Comparison of ENCODE assay signal across 8 cellular contexts in genomic region chr12:12696562-12697383, GRCh38. TPM values are rescaled to one million over a fixed set of nuclear protein-coding genes. Genes with fewer than 3 reads are reported as not detected.
A peak's percentile ranks its signal among the peaks of the same experiment; 100 is the strongest.
DNase-seq lines count a peak whose midpoint lies in the region; ATAC-seq and TF ChIP-seq lines count a peak whose summit lies in the region.

No MANE protein-coding gene starts in this region.

- peak overlapping the region; percentile 46 for H3K4me3 ChIP-seq in BJ (ENCODE audit: low read depth, low read length)
- H3K4me3 ChIP-seq in effector memory CD4-positive, alpha-beta T cell (ENCODE audit: insufficient read depth, low read depth, low read length, poor library complexity, severe bottlenecking) = peak overlapping the region; percentile 52

- peaks cover 5% of the 10 kb centered on the region for H3K4me1 ChIP-seq in effector memory CD4-positive, alpha-beta T cell (ENCODE audit: control insufficient read depth, insufficient read depth, low read length, poor library complexity, severe bottlenecking)

- peak overlapping the region; percentile 95 for H3K4me3 Mint-ChIP-seq in memory B cell

- H3K36me3 ChIP-seq in BJ (ENCODE audit: control insufficient read depth, insufficient read depth, low read length) = no peaks in the 10 kb centered on the region
- H3K36me3 ChIP-seq in effector memory CD4-positive, alpha-beta T cell (ENCODE audit: control insufficient read depth, insufficient read depth, low read length) = no peaks in the 10 kb centered on the region

- no peaks in the 10 kb centered on the region for H3K36me3 Mint-ChIP-seq in memory B cell

- H3K27ac Mint-ChIP-seq in memory B cell = peak overlapping the region; percentile 100

- DNase-seq in BJ (ENCODE audit: low read depth) (peak; percentile 29), NCI-H82 treated with DMSO at 0.1 percent for 48 hours (lab: John Stamatoyannopoulos, UW; ENCODE audit: unreplicated experiment) (peak; percentile 43), memory B cell (ENCODE audit: low spot score in 2 of 2) (peak; percentile 89 to 91)
- peak; percentile 93 for DNase-seq in activated CD8-positive, alpha-beta memory T cell treated with anti-CD3 and anti-CD28 coated beads for 24 hours
- DNase-seq in effector memory CD4-positive, alpha-beta T cell = peak; percentile 82 to 89 (median 84)
- DNase-seq in stimulated activated CD8-positive, alpha-beta memory T cell treated with anti-CD3 and anti-CD28 coated beads, Interleukin-12 subunit alpha, Interleukin-12 subunit beta, amount 100 ng/mL, for 24 hours (ENCODE audit: extremely low read depth) = peak; percentile 80

- no peaks in the 10 kb centered on the region for H3K9me3 Mint-ChIP-seq in memory B cell

- no peaks in the 10 kb centered on the region for H3K9me3 ChIP-seq in effector memory CD4-positive, alpha-beta T cell (ENCODE audit: control insufficient read depth, low read length)

- POLR2A ChIA-PET in BJ (lab: Charles Lee) = interaction anchor here (0.6 kb wide), 2 partner anchors 24 to 368 kb away, joined by 4 to 17 read pairs; no protein-coding TSS in a partner anchor

- no peaks in the 10 kb centered on the region for H3K27me3 Mint-ChIP-seq in memory B cell

- peaks cover 30% of the 10 kb centered on the region for H3K4me1 Mint-ChIP-seq in memory B cell

- peak overlapping the region; percentile 93 for H3K27ac ChIP-seq in effector memory CD4-positive, alpha-beta T cell (ENCODE audit: insufficient read depth, low read length, poor library complexity, severe bottlenecking)

- ATAC-seq in GM19372 (IDR thresholded peaks at IDR 0.05; ENCODE audit: low read depth, unreplicated experiment) (peak; percentile 64), HG03520 (IDR thresholded peaks at IDR 0.05; ENCODE audit: unreplicated experiment) (peak; percentile 50), memory B cell (ENCODE audit: low read depth) (peak; percentile 83)

- H3K27me3 ChIP-seq in BJ (ENCODE audit: control insufficient read depth, insufficient read depth, low read length) = no peaks in the 10 kb centered on the region
- no peaks in the 10 kb centered on the region for H3K27me3 ChIP-seq in effector memory CD4-positive, alpha-beta T cell (replicated peaks; ENCODE audit: control insufficient read depth, insufficient read depth, low read length, poor library complexity, severe bottlenecking)

- CTCF ChIA-PET in BJ (lab: Yijun Ruan, JAX) = interaction anchor here (1.0 to 1.6 kb wide), 4 partner anchors 41 to 320 kb away, joined by 3 to 5 read pairs (median 3); no protein-coding TSS in a partner anchor

- TF ChIP-seq CTCF in BJ (IDR thresholded peaks at IDR 0.05; ENCODE audit: insufficient read depth, low read depth, low read length) = no peak

RNA-seq across cellular contexts. Expression of gene GPR19, which starts 0.8 kb away (rescaled TPM):
- 0.42 and 0.60 TPM in 2 replicates for polyA plus RNA-seq in BJ (2011; rRNA removed)
- polyA minus RNA-seq in BJ (2011; rRNA and poly(A)+ RNA removed) = 0.21 and 0.57 TPM in 2 replicates

RNA-seq across cellular contexts. Expression of gene CDKN1B, which starts 20.4 kb away (rescaled TPM):
- 19.7 and 21.7 TPM in 2 replicates for polyA plus RNA-seq in BJ (2011; rRNA removed)
- 11.6 and 17.5 TPM in 2 replicates for polyA minus RNA-seq in BJ (2011; rRNA and poly(A)+ RNA removed)

Comparison
In these comparisons a context has a peak if more than half of its experiments do, and no peak if none do; other contexts are left out.
1. Peak in every context shown above with its lines: DNase-seq, ATAC-seq, H3K4me3 ChIP-seq and H3K27ac ChIP-seq.
2. DNase-seq: peak in every context shown above with its lines; median percentile 93 in activated CD8-positive, alpha-beta memory T cell treated with anti-CD3 and anti-CD28 coated beads for 24 hours; 90 in memory B cell; 84 in effector memory CD4-positive, alpha-beta T cell; 80 in stimulated activated CD8-positive, alpha-beta memory T cell treated with anti-CD3 and anti-CD28 coated beads, Interleukin-12 subunit alpha, Interleukin-12 subunit beta, amount 100 ng/mL, for 24 hours; 43 in NCI-H82 treated with DMSO at 0.1 percent for 48 hours; 29 in BJ.